In genomic region chr5:41638685-41639084, GRCh38 we compare ENCODE assay signal across 1 cellular context.
TF ChIP-seq lines count a peak whose summit lies in the region.

No MANE protein-coding gene starts in this region.

TF ChIP-seq in HepG2, 621 proteins besides CTCF, POLR2A, EP300 and RAD21 (continued from another document and continues in another):
- TF ChIP-seq KIAA2018 (CRISPR knock-in tag; IDR thresholded peaks at IDR 0.05; ENCODE audit: borderline replicate concordance), result no peak
- peak; percentile 72; the same call in 1 of the 2 replicates for TF ChIP-seq MIER2 (CRISPR knock-in tag; IDR thresholded peaks at IDR 0.05)
- TF ChIP-seq HNF1B (CRISPR knock-in tag; IDR thresholded peaks at IDR 0.05), result peak; percentile 40; the same call in 1 of the 2 replicates
- TF ChIP-seq EHMT2 (IDR thresholded peaks at IDR 0.05; ENCODE audit: borderline replicate concordance, low read depth, low read length), result peak; percentile 68; the same call in 1 of the 2 replicates
- TF ChIP-seq NR0B2 (CRISPR knock-in tag; IDR thresholded peaks at IDR 0.05), result no peak
- TF ChIP-seq ZNF430 (CRISPR knock-in tag; IDR thresholded peaks at IDR 0.05), result peak; percentile 66; the same call in 1 of the 2 replicates
- TF ChIP-seq ZBTB25 (CRISPR knock-in tag; IDR thresholded peaks at IDR 0.05), result peak; percentile 19; the same call in 1 of the 2 replicates
- TF ChIP-seq POLR2AphosphoS5 (IDR thresholded peaks at IDR 0.05; ENCODE audit: low read depth, low read length), result no peak
- TF ChIP-seq ZNF17 (CRISPR knock-in tag; IDR thresholded peaks at IDR 0.05), result no peak
- TF ChIP-seq RAD51 (IDR thresholded peaks at IDR 0.05; ENCODE audit: borderline replicate concordance), result no peak
- TF ChIP-seq SALL1 (CRISPR knock-in tag; IDR thresholded peaks at IDR 0.05), result peak; percentile 78; the same call in 1 of the 2 replicates
- TF ChIP-seq ZNF263 (CRISPR knock-in tag; IDR thresholded peaks at IDR 0.05), result no peak
- TF ChIP-seq GABPB1 (CRISPR knock-in tag; IDR thresholded peaks at IDR 0.05), result no peak
- TF ChIP-seq ZNF142 (CRISPR knock-in tag; IDR thresholded peaks at IDR 0.05), result no peak
- TF ChIP-seq TP53 (CRISPR knock-in tag; conservative IDR thresholded peaks at IDR 0.05), result no peak
- no peak for TF ChIP-seq ZNF33A (CRISPR knock-in tag; IDR thresholded peaks at IDR 0.05; ENCODE audit: borderline replicate concordance)
- TF ChIP-seq ETV6 (CRISPR knock-in tag; conservative IDR thresholded peaks at IDR 0.05), result no peak
- TF ChIP-seq ZNF558 (CRISPR knock-in tag; IDR thresholded peaks at IDR 0.05; ENCODE audit: borderline replicate concordance), result peak; percentile 57; the same call in 1 of the 2 replicates
- no peak for TF ChIP-seq ZSCAN30 (CRISPR knock-in tag; IDR thresholded peaks at IDR 0.05)
- TF ChIP-seq ZNF619 (CRISPR knock-in tag; IDR thresholded peaks at IDR 0.05), result no peak
- no peak for TF ChIP-seq ZFP37 (CRISPR knock-in tag; IDR thresholded peaks at IDR 0.05; ENCODE audit: borderline replicate concordance)
- no peak for TF ChIP-seq U2AF2 (IDR thresholded peaks at IDR 0.05; ENCODE audit: low read depth, low read length)
- no peak for TF ChIP-seq BRD4 (CRISPR knock-in tag; IDR thresholded peaks at IDR 0.05)
- TF ChIP-seq SIN3B (IDR thresholded peaks at IDR 0.05; ENCODE audit: low read length), result no peak
- peak; percentile 77; the same call in 1 of the 2 replicates for TF ChIP-seq ZNF362 (CRISPR knock-in tag; IDR thresholded peaks at IDR 0.05; ENCODE audit: borderline replicate concordance)
- no peak for TF ChIP-seq ZNF879 (CRISPR knock-in tag; IDR thresholded peaks at IDR 0.05)
- peak; percentile 98 for TF ChIP-seq RXRB (CRISPR knock-in tag; IDR thresholded peaks at IDR 0.05; ENCODE audit: borderline replicate concordance)
- TF ChIP-seq ZNF414 (CRISPR knock-in tag; IDR thresholded peaks at IDR 0.05), result no peak
- TF ChIP-seq PRMT3 (CRISPR knock-in tag; IDR thresholded peaks at IDR 0.05; ENCODE audit: borderline replicate concordance, low read depth), result no peak
- TF ChIP-seq MED1 (CRISPR knock-in tag; IDR thresholded peaks at IDR 0.05), result peak; percentile 89
- no peak for TF ChIP-seq FLYWCH1 (CRISPR knock-in tag; IDR thresholded peaks at IDR 0.05)
- TF ChIP-seq REPIN1 (CRISPR knock-in tag; IDR thresholded peaks at IDR 0.05; ENCODE audit: borderline replicate concordance, low read depth), result no peak
- no peak for TF ChIP-seq ATF5 (CRISPR knock-in tag; IDR thresholded peaks at IDR 0.05; ENCODE audit: low read depth)
- TF ChIP-seq ZEB1 (IDR thresholded peaks at IDR 0.05; ENCODE audit: insufficient replicate concordance, low read depth), result peak; percentile 39
- no peak for TF ChIP-seq ZNF768 (CRISPR knock-in tag; IDR thresholded peaks at IDR 0.05)
- 0 out of 2 replicates have a peak, but pooled peaks have one; percentile 49 for TF ChIP-seq ADNP (CRISPR knock-in tag; IDR thresholded peaks at IDR 0.05)
- no peak for TF ChIP-seq TIGD3 (CRISPR knock-in tag; IDR thresholded peaks at IDR 0.05; ENCODE audit: borderline replicate concordance)
- no peak for TF ChIP-seq ZNF256 (CRISPR knock-in tag; conservative IDR thresholded peaks at IDR 0.05)
- no peak for TF ChIP-seq SMC3 (IDR thresholded peaks at IDR 0.05; ENCODE audit: low read length)
- no peak for TF ChIP-seq HNRNPL (IDR thresholded peaks at IDR 0.05; ENCODE audit: low read depth, low read length)
